19 cellular contexts compared by ENCODE assay signal in genomic region chr12:123245678-123246077, GRCh38. TPM values are rescaled to one million over a fixed set of nuclear protein-coding genes. Genes with fewer than 3 reads are reported as not detected.
DNase-seq lines count a peak whose midpoint lies in the region; ATAC-seq and TF ChIP-seq lines count a peak whose summit lies in the region.
"Had no signal": no experiment of that assay in that cellular context is flagged by ENCODE, and none has a peak within 500 bp of the region (broad histone marks: within the 10 kb centered on the region; RNA-seq: fewer than 3 reads in every experiment).

No MANE protein-coding gene starts in this region.

- peaks cover 24% of the 10 kb centered on the region for H3K4me1 ChIP-seq in vagina
- H3K4me1 ChIP-seq in breast epithelium = peaks cover 0 to 4% of the 10 kb centered on the region in 2 donors

- H3K27me3 ChIP-seq in vagina (no peaks in the 10 kb centered on the region), breast epithelium (no peaks in the 10 kb centered on the region)
- H3K27me3 ChIP-seq: dorsolateral prefrontal cortex, testis had no signal

- no peak for ATAC-seq in natural killer cell
- no peak for ATAC-seq in natural killer cell treated with Interleukin-12 subunit alpha and Interleukin-12 subunit beta and Interleukin-15 and Interleukin-18, amount 100 ng/mL, for 72 hours
- no peak for ATAC-seq in T-helper 17 cell
- ATAC-seq: stimulated activated naive CD8-positive, alpha-beta T cell treated with anti-CD3 and anti-CD28 coated beads, Interleukin-15, Interleukin-2, amounts not matched to agents 100 U/mL and 50 U/mL, for 24 hours had no signal

- intact Hi-C loops in natural killer cell (cut with micrococcal nuclease) (no loop called here), vagina (cut with DNase I) (no loop called here), breast epithelium (cut with DNase I; ENCODE audit: low total_unique reads) (no loop called here)
- intact Hi-C loops in dendritic cell treated with granulocyte-macrophage colony-stimulating factor and Interleukin-4, amounts not matched to agents 40 ng/mL and 50 ng/mL, for 4 days (cut with micrococcal nuclease) = no loop called here

- H3K9me3 ChIP-seq in T-helper 17 cell (ENCODE audit: control insufficient read depth, low read length, poor library complexity, severe bottlenecking) (no peaks in the 10 kb centered on the region), vagina (no peaks in the 10 kb centered on the region), breast epithelium (no peaks in the 10 kb centered on the region)
- H3K9me3 ChIP-seq: testis had no signal

- H3K4me3 Mint-ChIP-seq in natural killer cell (no peak overlapping the region), T-helper 17 cell (peak overlapping the region; percentile 58)
- H3K4me3 Mint-ChIP-seq in natural killer cell treated with Interleukin-12 subunit alpha and Interleukin-12 subunit beta and Interleukin-15 and Interleukin-18, amount 100 ng/mL, for 72 hours = no peak overlapping the region
- no peak overlapping the region for H3K4me3 Mint-ChIP-seq in dendritic cell treated with granulocyte-macrophage colony-stimulating factor and Interleukin-4, amounts not matched to agents 40 ng/mL and 50 ng/mL, for 4 days
- H3K4me3 Mint-ChIP-seq: activated B cell treated with CpG ODN at 0.5 μM for 24 hours, CD14-positive monocyte had no signal

- no peak for TF ChIP-seq CTCF in natural killer cell (IDR thresholded peaks at IDR 0.05)
- TF ChIP-seq CTCF in vagina (IDR thresholded peaks at IDR 0.05) = no peak
- no peak for TF ChIP-seq CTCF in breast epithelium (IDR thresholded peaks at IDR 0.05)

- no peaks in the 10 kb centered on the region for H3K27me3 Mint-ChIP-seq in natural killer cell (ENCODE audit: low read depth in 2 of 2)
- no peaks in the 10 kb centered on the region for H3K27me3 Mint-ChIP-seq in natural killer cell treated with Interleukin-12 subunit alpha and Interleukin-12 subunit beta and Interleukin-15 and Interleukin-18, amount 100 ng/mL, for 72 hours
- no peaks in the 10 kb centered on the region for H3K27me3 Mint-ChIP-seq in T-helper 17 cell
- H3K27me3 Mint-ChIP-seq in dendritic cell treated with granulocyte-macrophage colony-stimulating factor and Interleukin-4, amounts not matched to agents 40 ng/mL and 50 ng/mL, for 4 days = no peaks in the 10 kb centered on the region
- H3K27me3 Mint-ChIP-seq: activated B cell treated with CpG ODN at 0.5 μM for 24 hours had no signal

- no peak overlapping the region for H3K4me3 ChIP-seq in vagina
- no peak overlapping the region for H3K4me3 ChIP-seq in breast epithelium
- H3K4me3 ChIP-seq: dorsolateral prefrontal cortex, SK-N-MC, testis had no signal

- TF ChIP-seq POLR2A in vagina (IDR thresholded peaks at IDR 0.05) (no peak), breast epithelium (IDR thresholded peaks at IDR 0.05) (no peak)

- H3K4me1 Mint-ChIP-seq in natural killer cell (peaks cover 54% of the 10 kb centered on the region in 2 donors), T-helper 17 cell (peaks cover 52% of the 10 kb centered on the region)
- H3K4me1 Mint-ChIP-seq in natural killer cell treated with Interleukin-12 subunit alpha and Interleukin-12 subunit beta and Interleukin-15 and Interleukin-18, amount 100 ng/mL, for 72 hours (ENCODE audit: low read depth in 2 of 2) = peaks cover 32 to 39% of the 10 kb centered on the region in 2 donors
- peaks cover 39% of the 10 kb centered on the region for H3K4me1 Mint-ChIP-seq in dendritic cell treated with granulocyte-macrophage colony-stimulating factor and Interleukin-4, amounts not matched to agents 40 ng/mL and 50 ng/mL, for 4 days (ENCODE audit: low read depth)

- H3K27ac ChIP-seq in vagina (no peak overlapping the region), breast epithelium (no peak overlapping the region)
- H3K27ac ChIP-seq: HL-60, SK-N-MC, testis had no signal

- H3K27ac Mint-ChIP-seq in natural killer cell (peak overlapping the region; percentile 19 to 69), T-helper 17 cell (peak overlapping the region; percentile 45)
- no peak overlapping the region for H3K27ac Mint-ChIP-seq in natural killer cell treated with Interleukin-12 subunit alpha and Interleukin-12 subunit beta and Interleukin-15 and Interleukin-18, amount 100 ng/mL, for 72 hours
- peak overlapping the region; percentile 19 for H3K27ac Mint-ChIP-seq in dendritic cell treated with granulocyte-macrophage colony-stimulating factor and Interleukin-4, amounts not matched to agents 40 ng/mL and 50 ng/mL, for 4 days
- H3K27ac Mint-ChIP-seq: activated B cell treated with CpG ODN at 0.5 μM for 24 hours had no signal

- H3K36me3 Mint-ChIP-seq in natural killer cell = no peaks in the 10 kb centered on the region
- H3K36me3 Mint-ChIP-seq in natural killer cell treated with Interleukin-12 subunit alpha and Interleukin-12 subunit beta and Interleukin-15 and Interleukin-18, amount 100 ng/mL, for 72 hours = peaks cover 15% of the 10 kb centered on the region
- H3K36me3 Mint-ChIP-seq in T-helper 17 cell (ENCODE audit: low read depth) = peaks cover 6% of the 10 kb centered on the region
- peaks cover 30% of the 10 kb centered on the region for H3K36me3 Mint-ChIP-seq in dendritic cell treated with granulocyte-macrophage colony-stimulating factor and Interleukin-4, amounts not matched to agents 40 ng/mL and 50 ng/mL, for 4 days (ENCODE audit: low read depth)

- DNase-seq in natural killer cell (no peak), T-helper 17 cell (no peak), anterior cingulate cortex (lab: John Stamatoyannopoulos, UW) (no peak), vagina (ENCODE audit: extremely low spot score in 2 of 2) (no peak), breast epithelium (ENCODE audit: low spot score in 2 of 2) (no peak)
- no peak for DNase-seq in natural killer cell treated with Interleukin-12 subunit alpha and Interleukin-12 subunit beta and Interleukin-15 and Interleukin-18, amount 100 ng/mL, for 72 hours (ENCODE audit: low spot score)
- DNase-seq: activated B cell treated with CpG ODN at 0.5 μM for 24 hours; activated naive CD4-positive, alpha-beta T cell treated with Interleukin-2 at 50 U/mL for 16 hours; central memory CD4-positive, alpha-beta T cell; NCI-H1436 treated with DMSO at 0.1 percent for 48 hours; NCI-H2107; nucleus accumbens; stimulated activated naive CD8-positive, alpha-beta T cell treated with anti-CD3 and anti-CD28 coated beads, Interleukin-15, Interleukin-2, amounts not matched to agents 100 U/mL and 50 U/mL, for 24 hours; testis had no signal

- no peaks in the 10 kb centered on the region for H3K9me3 Mint-ChIP-seq in natural killer cell
- H3K9me3 Mint-ChIP-seq in natural killer cell treated with Interleukin-12 subunit alpha and Interleukin-12 subunit beta and Interleukin-15 and Interleukin-18, amount 100 ng/mL, for 72 hours = no peaks in the 10 kb centered on the region
- peaks cover 10% of the 10 kb centered on the region for H3K9me3 Mint-ChIP-seq in dendritic cell treated with granulocyte-macrophage colony-stimulating factor and Interleukin-4, amounts not matched to agents 40 ng/mL and 50 ng/mL, for 4 days
- H3K9me3 Mint-ChIP-seq: activated B cell treated with CpG ODN at 0.5 μM for 24 hours had no signal

- no peaks in the 10 kb centered on the region for H3K36me3 ChIP-seq in vagina
- H3K36me3 ChIP-seq in breast epithelium = no peaks in the 10 kb centered on the region

RNA-seq across cellular contexts. Expression of gene MTRFR, which starts 12.4 kb away (rescaled TPM):
- total RNA-seq in natural killer cell (10 to 100 TPM; 16.2 to 18.5 (median 17.0) TPM), T-helper 17 cell (10 to 100 TPM; 23.2 to 24.5 TPM), vagina (12.8 TPM), breast epithelium (1 to 10 TPM; 5.6 to 8.8 (median 8.6) TPM)
- 10 to 100 TPM; 17.9 to 37.6 TPM for total RNA-seq in natural killer cell treated with Interleukin-12 subunit alpha and Interleukin-12 subunit beta and Interleukin-15 and Interleukin-18, amount 100 ng/mL, for 72 hours

RNA-seq across cellular contexts. Expression of gene MPHOSPH9, which starts 12.7 kb away (rescaled TPM):
- total RNA-seq in natural killer cell (100 to 1,000 TPM in 2 of 3 donors, 10 to 100 TPM in 1; 97.6 to 114 (median 109) TPM), T-helper 17 cell (10 to 100 TPM; 57.7 to 68.3 TPM), vagina (17.9 TPM), breast epithelium (10 to 100 TPM; 19.0 to 28.6 (median 21.7) TPM)
- 100 to 1,000 TPM in 1 of 2 donors, 10 to 100 TPM in 1; 50.1 to 117 TPM for total RNA-seq in natural killer cell treated with Interleukin-12 subunit alpha and Interleukin-12 subunit beta and Interleukin-15 and Interleukin-18, amount 100 ng/mL, for 72 hours

RNA-seq across cellular contexts. Expression of gene CDK2AP1, which starts 26.0 kb away (rescaled TPM):
- total RNA-seq in natural killer cell = 10 to 100 TPM in 2 of 3 donors, 1 to 10 TPM in 1; 8.2 to 13.3 (median 11.6) TPM
- 10 to 100 TPM; 22.4 to 32.0 TPM for total RNA-seq in natural killer cell treated with Interleukin-12 subunit alpha and Interleukin-12 subunit beta and Interleukin-15 and Interleukin-18, amount 100 ng/mL, for 72 hours
- total RNA-seq in T-helper 17 cell = 10 to 100 TPM in 1 of 2 donors, 1 to 10 TPM in 1; 6.3 to 21.4 TPM
- 80.3 TPM for total RNA-seq in vagina
- 100 to 1,000 TPM in 2 of 3 donors, 10 to 100 TPM in 1; 81.3 to 133 (median 118) TPM for total RNA-seq in breast epithelium

Comparison
In these comparisons a context has a peak if more than half of its experiments do, and no peak if none do; other contexts are left out.
1. H3K27ac Mint-ChIP-seq: peak in natural killer cell (2 of 2), T-helper 17 cell (single experiment) and dendritic cell treated with granulocyte-macrophage colony-stimulating factor and Interleukin-4, amounts not matched to agents 40 ng/mL and 50 ng/mL, for 4 days (single experiment); none in natural killer cell treated with Interleukin-12 subunit alpha and Interleukin-12 subunit beta and Interleukin-15 and Interleukin-18, amount 100 ng/mL, for 72 hours (0 of 2).